In the genomic region with DNA sequence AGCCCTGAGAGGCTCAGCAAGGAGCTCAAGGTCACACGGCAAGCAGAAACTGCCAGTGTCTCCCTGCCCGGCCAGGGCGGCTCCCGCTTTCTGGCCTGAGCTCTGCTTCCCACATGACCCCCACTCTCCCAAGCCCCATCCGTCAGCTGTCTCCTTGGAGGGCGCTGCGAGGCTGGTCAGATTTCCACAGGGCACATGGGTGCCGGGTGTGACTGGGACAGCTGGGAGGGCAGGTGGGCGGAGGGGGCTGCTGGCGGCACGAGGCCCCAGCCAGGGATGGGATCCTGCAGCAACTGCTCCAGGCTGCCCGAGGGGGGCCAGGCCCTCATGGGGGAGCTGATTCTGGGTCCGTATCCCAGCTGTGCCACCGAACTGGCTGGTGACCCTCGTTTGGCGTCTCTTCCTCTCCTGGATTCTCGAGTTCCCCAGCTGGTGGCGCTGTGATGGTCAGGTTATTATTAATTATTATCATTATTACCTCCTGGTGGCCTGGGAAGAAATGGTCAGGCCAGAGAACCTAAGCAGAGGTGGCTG, we compare ENCODE assay signal across 12 cellular contexts. TPM values are rescaled to one million over a fixed set of nuclear protein-coding genes. Genes with fewer than 3 reads are reported as not detected.
A peak's percentile ranks its signal among the peaks of the same experiment; 100 is the strongest.
DNase-seq lines count a peak whose midpoint lies in the region; ATAC-seq, FAIRE-seq and TF ChIP-seq lines count a peak whose summit lies in the region.
"Had no signal": no experiment of that assay in that cellular context is flagged by ENCODE, and none has a peak within 500 bp of the region (broad histone marks: within the 10 kb centered on the region; RNA-seq: fewer than 3 reads in every experiment).

No MANE protein-coding gene starts in this region.

- H4K20me1 ChIP-seq in hepatocyte (ENCODE audit: insufficient read depth, poor library complexity, severe bottlenecking): no peaks in the 10 kb centered on the region

- TF ChIP-seq POLR2A in A549 (IDR thresholded peaks at IDR 0.05; ENCODE audit: low read length): no peak

- H3K36me3 ChIP-seq in hepatocyte (replicated peaks; ENCODE audit: insufficient read depth, low read depth): no peaks in the 10 kb centered on the region
- H3K36me3 ChIP-seq: MG63 had no signal

- POLR2A ChIA-PET in A549 (lab: Yijun Ruan, JAX): interaction anchor here (0.9 to 1.0 kb wide), 3 partner anchors 21 to 63 kb away, joined by 3 read pairs; a partner anchor contains a TSS

- TF ChIP-seq EP300 in A549 (IDR thresholded peaks at IDR 0.05): no peak

- peak; percentile 70 to 77; a peak in 5 of 6 replicates for ATAC-seq in A549
- ATAC-seq in HG02623 (IDR thresholded peaks at IDR 0.05; ENCODE audit: unreplicated experiment): no peak
- ATAC-seq in HG02852 (IDR thresholded peaks at IDR 0.05; ENCODE audit: unreplicated experiment): no peak
- no peak for ATAC-seq in GM21737 (IDR thresholded peaks at IDR 0.05; ENCODE audit: unreplicated experiment)

- in situ Hi-C loops in GM13977 (cut with MboI; ENCODE audit: low pct_unique_long_range_greater_than_20kb, low sequenced_read_pairs, unreplicated experiment): loop anchor here (10.0 kb wide), 1 partner anchor 46 kb away; no protein-coding TSS in a partner anchor

- H2AFZ ChIP-seq in hepatocyte: no peak overlapping the region

- FAIRE-seq in A549 (lab: Jason Lieb, UNC): no peak

- H3K4me2 ChIP-seq in A549 (no peak overlapping the region), hepatocyte (no peak overlapping the region)

- H3K27ac ChIP-seq in A549 (peak overlapping the region in 1 of 2 experiments; percentile 59; a peak in 3 of 6 replicates), VCaP (no peak overlapping the region), hepatocyte (no peak overlapping the region)

- no peaks in the 10 kb centered on the region for H3K9me2 ChIP-seq in hepatocyte (replicated peaks; ENCODE audit: insufficient read depth)

- H3K4me1 ChIP-seq in A549 (peaks cover 7% of the 10 kb centered on the region), hepatocyte (ENCODE audit: insufficient read depth) (peaks cover 2% of the 10 kb centered on the region)

- H3K4me3 ChIP-seq in A549 (no peak overlapping the region), hepatocyte (no peak overlapping the region)
- H3K4me3 ChIP-seq: MG63 had no signal

- WGBS in A549 (ENCODE audit: missing lambda C conversion rate): 67% methylated on average over 12 of the region's 18 CpGs
- 81% methylated on average over 18 of the region's 18 CpGs for WGBS in hepatocyte (ENCODE audit: low lambda C conversion rate, missing lambda C conversion rate)

- H3K9me3 ChIP-seq in A549: no peaks in the 10 kb centered on the region
- no peaks in the 10 kb centered on the region for H3K9me3 ChIP-seq in hepatocyte (ENCODE audit: low read depth)
- H3K9me3 ChIP-seq: MG63 had no signal

- peak in 1 of 2 experiments; percentile 42 for DNase-seq in A549 (ENCODE audit: low read depth in 1 of 2, low spot score in 1 of 2)
- DNase-seq in GM13977 (ENCODE audit: low spot score): no peak
- DNase-seq in hepatocyte (ENCODE audit: low spot score): peak; percentile 9
- no peak for DNase-seq in NCI-H2107 treated with DMSO at 0.1 percent for 48 hours (lab: John Stamatoyannopoulos, UW; ENCODE audit: unreplicated experiment)
- DNase-seq: CD4-positive, alpha-beta T cell had no signal

- no peaks in the 10 kb centered on the region for H3K27me3 ChIP-seq in hepatocyte
- H3K27me3 ChIP-seq: MG63 had no signal

- H3K79me2 ChIP-seq in hepatocyte: no peaks in the 10 kb centered on the region

- no peak for TF ChIP-seq RAD21 in A549 (conservative IDR thresholded peaks at IDR 0.05 in 1 of 2, IDR thresholded peaks at IDR 0.05 in 1 of 2)

- TF ChIP-seq CTCF in A549 (IDR thresholded peaks at IDR 0.05): peak; percentile 25; the same call in 2 of the 3 replicates
- peak; percentile 31 for TF ChIP-seq CTCF in GM13977 (IDR thresholded peaks at IDR 0.05; ENCODE audit: extremely low read depth, insufficient read depth, missing control alignments)
- TF ChIP-seq CTCF in VCaP (conservative IDR thresholded peaks at IDR 0.05): 0 out of 2 replicates have a peak, but pooled peaks have one; percentile 20
- peak; percentile 27 for TF ChIP-seq CTCF in hepatocyte (IDR thresholded peaks at IDR 0.05; ENCODE audit: poor library complexity)

- CTCF ChIA-PET in A549 (lab: Yijun Ruan, JAX): interaction anchor here (0.7 to 43.0 kb wide), 15 partner anchors 9 to 302 kb away, joined by 3 to 2512 read pairs (median 5); a partner anchor contains a TSS

TF ChIP-seq in A549, 52 proteins besides CTCF, POLR2A, EP300 and RAD21:
- TF ChIP-seq SMC3 (IDR thresholded peaks at IDR 0.05): 0 out of 3 replicates have a peak, but pooled peaks have one; percentile 9
- TF ChIP-seq, protein P1, sequence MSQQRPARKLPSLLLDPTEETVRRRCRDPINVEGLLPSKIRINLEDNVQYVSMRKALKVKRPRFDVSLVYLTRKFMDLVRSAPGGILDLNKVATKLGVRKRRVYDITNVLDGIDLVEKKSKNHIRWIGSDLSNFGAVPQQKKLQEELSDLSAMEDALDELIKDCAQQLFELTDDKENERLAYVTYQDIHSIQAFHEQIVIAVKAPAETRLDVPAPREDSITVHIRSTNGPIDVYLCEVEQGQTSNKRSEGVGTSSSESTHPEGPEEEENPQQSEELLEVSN (IDR thresholded peaks at IDR 0.05; ENCODE audit: borderline replicate concordance, low read depth): no peak

RNA-seq across cellular contexts. Expression of a gene that starts 12.9 kb away (rescaled TPM):
- polyA plus RNA-seq in A549 (2011; rRNA removed) (not detected in 2 replicates), A549 (2017; fragmentation: RNase III; extraction: RNeasy Plus Mini Kit Qiagen cat#74134 plus additional on column Dnase treatment) (0.12 TPM in 1 of 3 replicates, not detected in the others), hepatocyte (not detected in 2 replicates)
- polyA plus RNA-seq in A549 (2012; cell fraction: cytosol; rRNA removed): 0.04 and 0.05 TPM in 2 replicates
- 0.07 TPM in 1 of 2 replicates, not detected in the other for polyA plus RNA-seq in A549 (2012; cell fraction: nucleus; rRNA removed)
- not detected in 2 replicates for polyA minus RNA-seq in A549 (2011; rRNA and poly(A)+ RNA removed)
- not detected in 2 replicates for total RNA-seq in hepatocyte
- total RNA-seq: CD4-positive, alpha-beta T cell; fibroblast of lung; mononuclear cell had no signal
- polyA plus RNA-seq: fibroblast of lung had no signal

RNA-seq across cellular contexts. Expression of a gene that starts 21.4 kb away (rescaled TPM):
- 3,076 and 3,452 TPM in 2 replicates for polyA plus RNA-seq in A549 (2011; rRNA removed)
- 3,719 and 4,748 TPM in 2 replicates for polyA plus RNA-seq in A549 (2012; cell fraction: cytosol; rRNA removed)
- polyA plus RNA-seq in A549 (2012; cell fraction: nucleus; rRNA removed): 1,546 and 2,457 TPM in 2 replicates
- 2,179 to 2,449 TPM (median 2,307 TPM) in 3 replicates for polyA plus RNA-seq in A549 (2017; fragmentation: RNase III; extraction: RNeasy Plus Mini Kit Qiagen cat#74134 plus additional on column Dnase treatment)
- polyA minus RNA-seq in A549 (2011; rRNA and poly(A)+ RNA removed): 258 and 279 TPM in 2 replicates
- 1,257 and 1,574 TPM in 2 replicates for total RNA-seq in hepatocyte
- 927 and 1,057 TPM in 2 replicates for polyA plus RNA-seq in hepatocyte

RNA-seq across cellular contexts. Expression of a gene that starts 21.6 kb away (rescaled TPM):
- 44.9 and 62.8 TPM in 2 replicates for polyA plus RNA-seq in A549 (2011; rRNA removed)
- polyA plus RNA-seq in A549 (2012; cell fraction: cytosol; rRNA removed): 56.5 and 64.9 TPM in 2 replicates
- 35.2 and 46.8 TPM in 2 replicates for polyA plus RNA-seq in A549 (2012; cell fraction: nucleus; rRNA removed)
- 59.4 to 65.6 TPM (median 59.9 TPM) in 3 replicates for polyA plus RNA-seq in A549 (2017; fragmentation: RNase III; extraction: RNeasy Plus Mini Kit Qiagen cat#74134 plus additional on column Dnase treatment)
- polyA minus RNA-seq in A549 (2011; rRNA and poly(A)+ RNA removed): 13.2 and 17.5 TPM in 2 replicates
- 40.3 and 44.0 TPM in 2 replicates for total RNA-seq in hepatocyte
- 84.4 and 95.5 TPM in 2 replicates for polyA plus RNA-seq in hepatocyte

Comparison
In these comparisons a context has a peak if more than half of its experiments do, and no peak if none do; other contexts are left out.
1. ATAC-seq: peak in A549 (2 of 2); none in HG02623 (single experiment), HG02852 (single experiment) and GM21737 (single experiment).
2. Peak in every context shown above with its lines, with median percentiles within 50 percentile points of each other: CTCF ChIP-seq.